ENCODE assay signal across 2 cellular contexts in genomic region chr9:35637427-35637955, GRCh38. TPM values are rescaled to one million over a fixed set of nuclear protein-coding genes. Genes with fewer than 3 reads are reported as not detected.
"Had no signal": no experiment of that assay in that cellular context is flagged by ENCODE, and none has a peak within 500 bp of the region (broad histone marks: within the 10 kb centered on the region; RNA-seq: fewer than 3 reads in every experiment).

No MANE protein-coding gene starts in this region.

RNA-seq across cellular contexts. Expression of gene SIT1, which starts 13.2 kb away (rescaled TPM):
- total RNA-seq: progenitor cell of endocrine pancreas, SJCRH30 had no signal

RNA-seq across cellular contexts. Expression of gene CD72, which starts 19.3 kb away (rescaled TPM):
- total RNA-seq: SJCRH30 had no signal
